10 cellular contexts compared by ENCODE assay signal in the genomic region with DNA sequence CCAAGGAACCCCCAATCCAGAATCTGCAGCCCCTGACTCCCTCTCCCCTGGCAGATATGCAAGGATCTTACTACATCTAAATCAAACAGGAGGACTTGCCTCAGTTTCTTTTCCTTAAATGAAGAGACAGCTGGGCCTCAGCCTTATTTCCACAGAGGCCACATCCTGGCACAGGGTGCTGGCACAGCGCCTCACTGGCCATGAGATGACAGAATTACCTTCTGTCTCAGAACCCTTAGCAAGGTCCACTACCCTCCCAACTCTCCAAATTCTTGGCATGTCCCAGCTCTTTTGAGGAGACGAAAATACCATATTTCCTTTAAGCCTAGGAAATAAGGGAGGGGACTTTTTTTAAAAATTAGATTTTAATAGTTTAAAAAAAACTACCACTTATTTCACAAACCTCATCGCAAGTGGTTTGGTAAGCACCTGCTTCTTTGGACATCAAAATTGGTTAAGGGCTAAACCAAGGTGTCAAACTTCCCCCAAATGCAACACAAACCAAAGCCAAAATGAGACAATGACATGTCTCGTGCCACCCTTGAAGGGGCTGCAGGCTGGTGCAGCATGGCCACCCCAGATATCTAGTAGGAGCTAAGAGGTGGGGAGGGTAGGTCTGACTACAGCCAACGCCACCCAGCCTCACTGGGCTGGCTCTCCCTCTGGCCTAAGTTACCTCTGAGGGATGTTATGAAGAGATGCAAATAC. TPM values are rescaled to one million over a fixed set of nuclear protein-coding genes. Genes with fewer than 3 reads are reported as not detected.
DNase-seq lines count a peak whose midpoint lies in the region; ATAC-seq and TF ChIP-seq lines count a peak whose summit lies in the region.
"Had no signal": no experiment of that assay in that cellular context is flagged by ENCODE, and none has a peak within 500 bp of the region (broad histone marks: within the 10 kb centered on the region; RNA-seq: fewer than 3 reads in every experiment).

No MANE protein-coding gene starts in this region.

- POLR2A ChIA-PET in activated B cell treated with CpG ODN at 0.5 μM for 24 hours (lab: Charles Lee), result interaction anchor here (1.3 to 6.9 kb wide), 6 partner anchors 8 to 50 kb away, joined by 4 to 93 read pairs (median 6); a partner anchor contains a TSS

- ATAC-seq in activated CD8-positive, alpha-beta memory T cell treated with anti-CD3 and anti-CD28 coated beads, Interleukin-2, amount 10 ng/mL, durations not matched to agents 7 days and 5 days, result no peak
- ATAC-seq in activated B cell treated with CpG ODN at 0.5 μM for 24 hours (ENCODE audit: low read depth) (no peak), heart right ventricle (peak in 1 of 8 donors; percentile 42), GM19023 (IDR thresholded peaks at IDR 0.05; ENCODE audit: unreplicated experiment) (no peak), GM18520 (IDR thresholded peaks at IDR 0.05; ENCODE audit: unreplicated experiment) (no peak)
- ATAC-seq in stimulated activated naive B cell treated with anti-CD40 and anti-IgM and Interleukin-4, amounts not matched to agents 10 μg/mL and 1 μg/mL and 100 μg/mL, for 72 hours (replicated peaks), result no peak

- H3K36me3 Mint-ChIP-seq in activated CD8-positive, alpha-beta memory T cell treated with anti-CD3 and anti-CD28 coated beads, Interleukin-2, amount 10 ng/mL, durations not matched to agents 7 days and 5 days, result peaks cover 40% of the 10 kb centered on the region
- peaks cover 18% of the 10 kb centered on the region for H3K36me3 Mint-ChIP-seq in activated B cell treated with CpG ODN at 0.5 μM for 24 hours (ENCODE audit: low read depth)
- peaks cover 6 to 17% of the 10 kb centered on the region in 2 donors for H3K36me3 Mint-ChIP-seq in stimulated activated naive B cell treated with anti-CD40 and anti-IgM and Interleukin-4, amounts not matched to agents 10 μg/mL and 1 μg/mL and 100 μg/mL, for 72 hours

- intact Hi-C loops in activated B cell treated with CpG ODN at 0.5 μM for 24 hours (cut with micrococcal nuclease), result loop anchor here (1.0 to 2.0 kb wide), 5 partner anchors 10 to 61 kb away; a partner anchor contains a TSS
- intact Hi-C loops in heart right ventricle (cut with DNase I), result no loop called here

- H3K27ac ChIP-seq in heart right ventricle, result peak overlapping the region in 7 of 10 donors; percentile 15 to 87 (median 66)

- no peaks in the 10 kb centered on the region for H3K9me3 Mint-ChIP-seq in activated CD8-positive, alpha-beta memory T cell treated with anti-CD3 and anti-CD28 coated beads, Interleukin-2, amount 10 ng/mL, durations not matched to agents 7 days and 5 days (ENCODE audit: low read depth)
- H3K9me3 Mint-ChIP-seq in activated B cell treated with CpG ODN at 0.5 μM for 24 hours, result peaks cover 2% of the 10 kb centered on the region
- peaks cover 0 to 2% of the 10 kb centered on the region in 2 donors for H3K9me3 Mint-ChIP-seq in stimulated activated naive B cell treated with anti-CD40 and anti-IgM and Interleukin-4, amounts not matched to agents 10 μg/mL and 1 μg/mL and 100 μg/mL, for 72 hours

- CTCF ChIA-PET in activated CD8-positive, alpha-beta memory T cell treated with anti-CD3 and anti-CD28 coated beads, Interleukin-2, amount 10 ng/mL, durations not matched to agents 7 days and 5 days (lab: Charles Lee), result interaction anchor here (1.2 to 5.9 kb wide), 9 partner anchors 10 to 169 kb away, joined by 3 to 23 read pairs (median 5); a partner anchor contains a TSS
- CTCF ChIA-PET in activated B cell treated with CpG ODN at 0.5 μM for 24 hours (lab: Charles Lee), result interaction anchor here (1.0 to 1.3 kb wide), 3 partner anchors 9 to 41 kb away, joined by 3 to 4 read pairs (median 4); no protein-coding TSS in a partner anchor

- peaks cover 18 to 72% (median 57%) of the 10 kb centered on the region in 9 donors for H3K4me1 ChIP-seq in heart right ventricle

- DNase-seq in activated CD8-positive, alpha-beta memory T cell treated with anti-CD3 and anti-CD28 coated beads, Interleukin-2, amount 10 ng/mL, durations not matched to agents 7 days and 5 days, result no peak
- no peak for DNase-seq in activated CD8-positive, alpha-beta memory T cell treated with anti-CD3 and anti-CD28 coated beads, Interleukin-2, amount 50 U/mL, for 48 hours
- DNase-seq in activated B cell treated with CpG ODN at 0.5 μM for 24 hours, result no peak
- no peak for DNase-seq in heart right ventricle
- no peak for DNase-seq in stimulated activated naive B cell treated with anti-CD40 and anti-IgM and Interleukin-4, amounts not matched to agents 10 μg/mL and 1 μg/mL and 100 μg/mL, for 72 hours
- no peak for DNase-seq in activated gamma-delta T cell (lab: John Stamatoyannopoulos, UW)
- DNase-seq: dermis blood vessel endothelial cell, NCI-H226 had no signal

- peak overlapping the region; percentile 100 for H3K27ac Mint-ChIP-seq in activated CD8-positive, alpha-beta memory T cell treated with anti-CD3 and anti-CD28 coated beads, Interleukin-2, amount 10 ng/mL, durations not matched to agents 7 days and 5 days
- H3K27ac Mint-ChIP-seq in activated B cell treated with CpG ODN at 0.5 μM for 24 hours, result peak overlapping the region; percentile 99
- H3K27ac Mint-ChIP-seq in stimulated activated naive B cell treated with anti-CD40 and anti-IgM and Interleukin-4, amounts not matched to agents 10 μg/mL and 1 μg/mL and 100 μg/mL, for 72 hours, result peak overlapping the region; percentile 99

- H3K9me3 ChIP-seq in heart right ventricle, result no peaks in the 10 kb centered on the region

- H3K4me3 ChIP-seq in heart right ventricle, result peak overlapping the region in 1 of 10 donors; percentile 42

- H3K4me1 Mint-ChIP-seq in activated CD8-positive, alpha-beta memory T cell treated with anti-CD3 and anti-CD28 coated beads, Interleukin-2, amount 10 ng/mL, durations not matched to agents 7 days and 5 days, result peaks cover 67% of the 10 kb centered on the region
- peaks cover 80% of the 10 kb centered on the region for H3K4me1 Mint-ChIP-seq in activated B cell treated with CpG ODN at 0.5 μM for 24 hours
- H3K4me1 Mint-ChIP-seq in stimulated activated naive B cell treated with anti-CD40 and anti-IgM and Interleukin-4, amounts not matched to agents 10 μg/mL and 1 μg/mL and 100 μg/mL, for 72 hours, result peaks cover 64 to 75% of the 10 kb centered on the region in 2 donors

- H3K27me3 ChIP-seq in heart right ventricle, result no peaks in the 10 kb centered on the region

- H3K36me3 ChIP-seq in heart right ventricle, result no peaks in the 10 kb centered on the region

- no peaks in the 10 kb centered on the region for H3K27me3 Mint-ChIP-seq in activated CD8-positive, alpha-beta memory T cell treated with anti-CD3 and anti-CD28 coated beads, Interleukin-2, amount 10 ng/mL, durations not matched to agents 7 days and 5 days
- H3K27me3 Mint-ChIP-seq in activated B cell treated with CpG ODN at 0.5 μM for 24 hours, result no peaks in the 10 kb centered on the region
- H3K27me3 Mint-ChIP-seq in stimulated activated naive B cell treated with anti-CD40 and anti-IgM and Interleukin-4, amounts not matched to agents 10 μg/mL and 1 μg/mL and 100 μg/mL, for 72 hours, result no peaks in the 10 kb centered on the region

- WGBS in heart right ventricle, 2 donors, result 67 to 81% methylated on average over 5 of the region's 5 CpGs

- peak overlapping the region; percentile 86 for H3K4me3 Mint-ChIP-seq in activated CD8-positive, alpha-beta memory T cell treated with anti-CD3 and anti-CD28 coated beads, Interleukin-2, amount 10 ng/mL, durations not matched to agents 7 days and 5 days
- H3K4me3 Mint-ChIP-seq in activated B cell treated with CpG ODN at 0.5 μM for 24 hours, result no peak overlapping the region
- peak overlapping the region; percentile 64 to 87 for H3K4me3 Mint-ChIP-seq in stimulated activated naive B cell treated with anti-CD40 and anti-IgM and Interleukin-4, amounts not matched to agents 10 μg/mL and 1 μg/mL and 100 μg/mL, for 72 hours

- no peak for TF ChIP-seq CTCF in activated B cell treated with CpG ODN at 0.5 μM for 24 hours (IDR thresholded peaks at IDR 0.05)
- TF ChIP-seq CTCF in heart right ventricle (IDR thresholded peaks at IDR 0.05), result no peak

RNA-seq across cellular contexts. Expression of a gene that starts 25.3 kb away (rescaled TPM):
- 10 to 100 TPM; 31.6 to 44.9 TPM for total RNA-seq in activated CD8-positive, alpha-beta memory T cell treated with anti-CD3 and anti-CD28 coated beads, Interleukin-2, amount 10 ng/mL, durations not matched to agents 7 days and 5 days
- 27.7 and 30.0 TPM in 2 replicates for total RNA-seq in activated B cell treated with CpG ODN at 0.5 μM for 24 hours
- total RNA-seq in heart right ventricle, result 10 to 100 TPM in 6 of 10 donors, 1 to 10 TPM in 4; 4.0 to 14.0 (median 10.5) TPM
- 1 to 10 TPM; 6.1 to 7.6 TPM for polyA plus RNA-seq in heart right ventricle

RNA-seq across cellular contexts. Expression of a gene that starts 30.8 kb away (rescaled TPM):
- 10 to 100 TPM; 47.3 to 78.1 TPM for total RNA-seq in activated CD8-positive, alpha-beta memory T cell treated with anti-CD3 and anti-CD28 coated beads, Interleukin-2, amount 10 ng/mL, durations not matched to agents 7 days and 5 days
- total RNA-seq in activated B cell treated with CpG ODN at 0.5 μM for 24 hours (51.8 and 53.8 TPM in 2 replicates), heart right ventricle (10 to 100 TPM; 60.5 to 92.4 (median 69.1) TPM)
- 100 to 1,000 TPM in 1 of 2 donors, 10 to 100 TPM in 1; 68.8 to 146 TPM for polyA plus RNA-seq in heart right ventricle

RNA-seq across cellular contexts. Expression of a gene that starts 49.9 kb away (rescaled TPM):
- 10 to 100 TPM; 76.9 to 80.6 TPM for total RNA-seq in activated CD8-positive, alpha-beta memory T cell treated with anti-CD3 and anti-CD28 coated beads, Interleukin-2, amount 10 ng/mL, durations not matched to agents 7 days and 5 days
- 95.0 and 95.8 TPM in 2 replicates for total RNA-seq in activated B cell treated with CpG ODN at 0.5 μM for 24 hours
- 10 to 100 TPM; 48.9 to 81.3 (median 66.3) TPM for total RNA-seq in heart right ventricle
- 10 to 100 TPM in 1 of 2 donors, 1 to 10 TPM in 1; 5.9 to 16.7 TPM for polyA plus RNA-seq in heart right ventricle
